ENCODE assay signal across 17 cellular contexts in the genomic region with DNA sequence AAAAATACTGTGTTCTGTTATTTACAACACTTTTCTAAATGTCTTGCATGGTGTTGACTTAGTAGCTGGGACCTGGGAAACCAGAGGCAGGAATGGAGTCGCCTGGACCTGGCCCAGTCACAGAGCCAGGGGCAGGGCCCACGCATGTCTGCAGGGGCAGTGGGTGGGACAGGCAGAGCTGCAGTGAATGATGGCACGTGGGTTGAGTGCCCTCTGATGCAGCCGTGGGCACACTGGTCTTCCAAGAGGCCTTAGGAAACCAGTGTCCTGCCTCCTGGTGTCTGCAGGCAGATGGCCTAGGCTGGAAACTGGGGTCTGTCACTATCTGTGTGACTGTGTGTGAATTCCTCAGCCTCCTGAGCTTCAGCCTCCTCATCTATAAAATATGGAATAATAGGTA.
"Had no signal": no experiment of that assay in that cellular context is flagged by ENCODE, and none has a peak within 500 bp of the region (broad histone marks: within the 10 kb centered on the region; RNA-seq: fewer than 3 reads in every experiment).

No MANE protein-coding gene starts in this region.

- H3K4me3 ChIP-seq: hepatocyte, neural progenitor cell, pancreas, smooth muscle cell, thyroid gland, upper lobe of left lung, uterus had no signal

- H3K9me3 ChIP-seq: pancreas, thyroid gland, upper lobe of left lung, uterus had no signal

- H3K4me2 ChIP-seq: hepatocyte, neural progenitor cell, smooth muscle cell had no signal

- H3K27me3 Mint-ChIP-seq: progenitor cell of endocrine pancreas had no signal

- H3K36me3 Mint-ChIP-seq: mesothelial cell of epicardium, natural killer cell, neural progenitor cell had no signal

- H3K79me2 ChIP-seq: hepatocyte had no signal

- H3K9ac ChIP-seq: neural progenitor cell had no signal

- H3K9me3 Mint-ChIP-seq: natural killer cell had no signal

- H3K4me1 Mint-ChIP-seq: mesothelial cell of epicardium, natural killer cell, neural progenitor cell had no signal

- H3K27me3 ChIP-seq: hepatocyte, neural progenitor cell, pancreas, thyroid gland, upper lobe of left lung, uterus had no signal

- H3K27ac Mint-ChIP-seq: mesothelial cell of epicardium, natural killer cell, neural progenitor cell, progenitor cell of endocrine pancreas had no signal

- H3K36me3 ChIP-seq: neural progenitor cell, pancreas, thyroid gland, upper lobe of left lung, uterus had no signal

- ATAC-seq: natural killer cell, right cardiac atrium had no signal

- H3K27ac ChIP-seq: hepatocyte, neural progenitor cell, pancreas, thyroid gland, upper lobe of left lung, uterus had no signal

- H2AFZ ChIP-seq: hepatocyte, neural progenitor cell had no signal

- DNase-seq: effector memory CD4-positive, alpha-beta T cell; foreskin melanocyte; kidney glomerular epithelial cell; natural killer cell; occipital lobe; pancreas; right cardiac atrium; stimulated activated CD4-positive, alpha-beta T cell treated with anti-CD3 and anti-CD28 coated beads, Interleukin-2, amount 100 ng/mL, for 48 hours; stimulated activated naive CD4-positive, alpha-beta T cell treated with Interleukin-2 at 50 U/mL for 16 hours; thyroid gland; upper lobe of left lung; uterus had no signal

- H3K4me1 ChIP-seq: neural progenitor cell, thyroid gland, upper lobe of left lung, uterus had no signal

- H3K4me3 Mint-ChIP-seq: mesothelial cell of epicardium, natural killer cell, neural progenitor cell had no signal
